27 cellular contexts compared by ENCODE assay signal in the genomic region with DNA sequence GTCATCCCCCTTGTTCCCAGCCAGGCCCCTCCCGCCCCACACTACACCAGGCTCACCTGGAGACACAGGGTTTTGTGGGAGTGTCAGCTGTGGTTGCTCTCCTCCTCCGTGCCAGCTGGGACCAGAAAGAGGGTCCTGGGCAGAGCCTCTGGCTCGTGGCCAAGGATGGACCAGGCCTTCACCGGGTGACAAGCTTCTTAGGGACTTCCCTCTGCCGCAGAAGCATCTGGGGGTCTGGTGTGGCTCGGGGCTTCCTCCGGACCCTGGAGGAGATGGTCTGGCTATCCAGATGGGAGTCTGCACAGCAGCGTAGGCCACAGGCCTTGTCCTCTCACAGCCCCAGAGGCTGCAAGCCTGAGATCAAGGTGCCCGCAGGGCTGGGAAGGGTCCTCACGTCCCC.
"Had no signal": no experiment of that assay in that cellular context is flagged by ENCODE, and none has a peak within 500 bp of the region (broad histone marks: within the 10 kb centered on the region; RNA-seq: fewer than 3 reads in every experiment).

No MANE protein-coding gene starts in this region.

- ATAC-seq: naive thymus-derived CD4-positive, alpha-beta T cell; natural killer cell; pancreas; right lobe of liver; stimulated activated memory B cell treated with anti-CD40 and anti-IgM and Interleukin-4, amounts not matched to agents 10 μg/mL and 1 μg/mL and 100 μg/mL, for 72 hours; stimulated activated naive CD8-positive, alpha-beta T cell treated with anti-CD3 and anti-CD28 coated beads, Interleukin-15, amount 100 ng/mL, for 72 hours; stimulated activated naive CD8-positive, alpha-beta T cell treated with anti-CD3 and anti-CD28 coated beads, Interleukin-15, Interleukin-2, amounts not matched to agents 100 U/mL and 50 U/mL, for 24 hours; upper lobe of right lung had no signal

- FAIRE-seq: pancreas, small intestine had no signal

- H3K9me3 ChIP-seq: neutrophil, pancreas, prostate gland, right atrium auricular region, right lobe of liver, sigmoid colon, suprapubic skin, testis, tibial artery, transverse colon, upper lobe of right lung, uterus had no signal

- H3K4me3 ChIP-seq: neural progenitor cell, pancreas, prostate gland, right atrium auricular region, right lobe of liver, sigmoid colon, suprapubic skin, testis, tibial artery, transverse colon, upper lobe of right lung, uterus had no signal

- H2AFZ ChIP-seq: neural progenitor cell had no signal

- H3K27me3 ChIP-seq: neural progenitor cell, pancreas, right atrium auricular region, right lobe of liver, testis, transverse colon, upper lobe of right lung, uterus had no signal

- H3K36me3 ChIP-seq: neural progenitor cell, neutrophil, pancreas, prostate gland, right atrium auricular region, right lobe of liver, sigmoid colon, suprapubic skin, tibial artery, transverse colon, upper lobe of right lung, uterus had no signal

- H3K4me1 ChIP-seq: neural progenitor cell, pancreas, prostate gland, right lobe of liver, sigmoid colon, testis, tibial artery, uterus had no signal

- H3K27ac ChIP-seq: neural progenitor cell, neutrophil, pancreas, prostate gland, right atrium auricular region, right lobe of liver, sigmoid colon, suprapubic skin, testis, tibial artery, transverse colon, upper lobe of right lung, uterus had no signal

- DNase-seq: naive thymus-derived CD4-positive, alpha-beta T cell; natural killer cell; nucleus accumbens; retina; sigmoid colon; small intestine; stimulated activated CD4-positive, alpha-beta T cell treated with anti-CD3 and anti-CD28 coated beads, Interleukin-1b, Interleukin-23, amount 100 ng/mL, for 48 hours; stimulated activated CD4-positive, alpha-beta T cell treated with anti-CD3 and anti-CD28 coated beads, Interleukin-4, amount 100 ng/mL, for 1 hour; stimulated activated CD4-positive, alpha-beta T cell treated with anti-CD3 and anti-CD28 coated beads, Interleukin-4, amount 100 ng/mL, for 4 hours; stimulated activated CD8-positive, alpha-beta memory T cell treated with anti-CD3 and anti-CD28 coated beads, Interleukin-4, amount 100 ng/mL, for 48 hours; stimulated activated naive CD4-positive, alpha-beta T cell; stimulated activated naive CD8-positive, alpha-beta T cell treated with anti-CD3 and anti-CD28 coated beads, Interleukin-15, amount 100 ng/mL, for 72 hours; stimulated activated naive CD8-positive, alpha-beta T cell treated with anti-CD3 and anti-CD28 coated beads, Interleukin-15, Interleukin-2, amounts not matched to agents 100 U/mL and 50 U/mL, for 24 hours; substantia nigra; testis; tibial artery; transverse colon; upper lobe of right lung; uterus had no signal

- H3K9ac ChIP-seq: neural progenitor cell had no signal

- H3K4me2 ChIP-seq: neural progenitor cell had no signal
